ENCODE assay signal across 1 cellular context in genomic region chr14:20652996-20653975, GRCh38.
TF ChIP-seq lines count a peak whose summit lies in the region.

No MANE protein-coding gene starts in this region.

TF ChIP-seq in A549, 52 proteins besides CTCF, POLR2A, EP300 and RAD21 (continued from another document):
- no peak for TF ChIP-seq HOXB13 (CRISPR knock-in tag; IDR thresholded peaks at IDR 0.05; ENCODE audit: low read depth)
- TF ChIP-seq HOXA7 (CRISPR knock-in tag; IDR thresholded peaks at IDR 0.05) = no peak
- TF ChIP-seq GATA3 (IDR thresholded peaks at IDR 0.05; ENCODE audit: borderline replicate concordance) = no peak
- peak in 1 of 2 experiments; percentile 41; a peak in 1 of 5 replicates for TF ChIP-seq JUN (IDR thresholded peaks at IDR 0.05)
- TF ChIP-seq NFE2L2 (conservative IDR thresholded peaks at IDR 0.05; ENCODE audit: low read length) = no peak
- TF ChIP-seq HDAC2 (IDR thresholded peaks at IDR 0.05) = no peak
- no peak for TF ChIP-seq HOXB5 (CRISPR knock-in tag; IDR thresholded peaks at IDR 0.05)
- TF ChIP-seq POLR2AphosphoS2 (conservative IDR thresholded peaks at IDR 0.05; ENCODE audit: low read length) = no peak
- TF ChIP-seq SREBF2 (IDR thresholded peaks at IDR 0.05) = peak; percentile 65
- TF ChIP-seq BCL3 (IDR thresholded peaks at IDR 0.05) = no peak
- TF ChIP-seq HMGXB4 (CRISPR knock-in tag; IDR thresholded peaks at IDR 0.05; ENCODE audit: borderline replicate concordance) = peak; percentile 57; the same call in 1 of the 2 replicates
- no peak for TF ChIP-seq NR3C1 (IDR thresholded peaks at IDR 0.05)
- TF ChIP-seq SMC3 (IDR thresholded peaks at IDR 0.05) = 0 out of 3 replicates have a peak, but pooled peaks have one; percentile 20
- no peak for TF ChIP-seq NPAS2 (CRISPR knock-in tag; IDR thresholded peaks at IDR 0.05; ENCODE audit: borderline replicate concordance)
- TF ChIP-seq ZSCAN20 (CRISPR knock-in tag; IDR thresholded peaks at IDR 0.05) = no peak
- no peak for TF ChIP-seq ZC3H11A (IDR thresholded peaks at IDR 0.05)
- TF ChIP-seq RARB (CRISPR knock-in tag; IDR thresholded peaks at IDR 0.05) = no peak
- no peak for TF ChIP-seq MAZ (IDR thresholded peaks at IDR 0.05; ENCODE audit: borderline replicate concordance, low read depth, low read length)
- TF ChIP-seq PHF8 (IDR thresholded peaks at IDR 0.05; ENCODE audit: borderline replicate concordance, low read depth) = no peak
- no peak for TF ChIP-seq TP53 (CRISPR knock-in tag; IDR thresholded peaks at IDR 0.05)
- no peak for TF ChIP-seq HEYL (CRISPR knock-in tag; IDR thresholded peaks at IDR 0.05)
- peak; percentile 57; the same call in 1 of the 2 replicates for TF ChIP-seq PBX3 (IDR thresholded peaks at IDR 0.05)
- TF ChIP-seq FOSL2 (IDR thresholded peaks at IDR 0.05) = no peak
- TF ChIP-seq FOSL2 (CRISPR knock-in tag; IDR thresholded peaks at IDR 0.05) = no peak
- TF ChIP-seq MYC (IDR thresholded peaks at IDR 0.05; ENCODE audit: borderline replicate concordance, low read length) = no peak
- no peak for TF ChIP-seq RCOR1 (IDR thresholded peaks at IDR 0.05; ENCODE audit: low read depth, low read length)
- TF ChIP-seq FOSB (CRISPR knock-in tag; IDR thresholded peaks at IDR 0.05) = no peak
- TF ChIP-seq CBX2 (IDR thresholded peaks at IDR 0.05; ENCODE audit: borderline replicate concordance, low read depth) = no peak
- TF ChIP-seq ZFP36 (IDR thresholded peaks at IDR 0.05; ENCODE audit: borderline replicate concordance, partially characterized antibody) = no peak
- no peak for TF ChIP-seq ATOH8 (CRISPR knock-in tag; IDR thresholded peaks at IDR 0.05; ENCODE audit: low read depth)
- TF ChIP-seq KDM1A (IDR thresholded peaks at IDR 0.05; ENCODE audit: low read depth) = no peak
- no peak for TF ChIP-seq USF2 (IDR thresholded peaks at IDR 0.05)
- TF ChIP-seq JUNB (IDR thresholded peaks at IDR 0.05) = no peak
- no peak for TF ChIP-seq RNF2 (IDR thresholded peaks at IDR 0.05; ENCODE audit: borderline replicate concordance, low read depth)
- TF ChIP-seq CHD4 (IDR thresholded peaks at IDR 0.05; ENCODE audit: borderline replicate concordance) = no peak
- TF ChIP-seq TFCP2L1 (CRISPR knock-in tag; IDR thresholded peaks at IDR 0.05) = no peak
- TF ChIP-seq E2F6 (IDR thresholded peaks at IDR 0.05; ENCODE audit: borderline replicate concordance, low read depth) = no peak
- TF ChIP-seq BHLHE40 (IDR thresholded peaks at IDR 0.05; ENCODE audit: low read depth, low read length) = peak; percentile 93
- TF ChIP-seq MAX (IDR thresholded peaks at IDR 0.05) = peak; percentile 79
- no peak for TF ChIP-seq FOXS1 (CRISPR knock-in tag; IDR thresholded peaks at IDR 0.05)
- no peak for TF ChIP-seq REST (IDR thresholded peaks at IDR 0.05)
- no peak for TF ChIP-seq ESRRA (IDR thresholded peaks at IDR 0.05; ENCODE audit: borderline replicate concordance, low read length)
